ENCODE assay signal across 11 cellular contexts in the genomic region with DNA sequence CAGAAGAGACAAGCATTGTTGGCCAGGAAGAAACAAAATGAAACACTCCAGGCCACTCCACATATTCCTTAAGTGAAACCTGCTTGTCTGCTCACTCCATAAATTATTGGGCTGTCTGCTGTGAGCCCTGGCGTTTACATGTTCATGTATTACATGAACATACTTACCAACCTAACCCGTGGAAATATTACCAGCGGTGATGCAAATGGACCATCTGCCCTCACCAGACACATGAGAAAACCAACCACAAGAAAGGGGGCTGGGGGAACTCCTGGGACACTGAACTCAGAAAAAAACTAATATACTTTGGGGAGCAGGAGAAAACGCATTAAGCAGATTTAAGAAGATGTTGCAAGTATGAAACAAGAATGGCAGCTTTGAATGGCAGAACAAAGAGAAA.
"Had no signal": no experiment of that assay in that cellular context is flagged by ENCODE, and none has a peak within 500 bp of the region (broad histone marks: within the 10 kb centered on the region; RNA-seq: fewer than 3 reads in every experiment).

No MANE protein-coding gene starts in this region.

- H3K27me3 ChIP-seq: cardiac muscle cell had no signal

- H3K4me3 ChIP-seq: cardiac muscle cell had no signal

- DNase-seq: activated CD4-positive, alpha-beta T cell treated with anti-CD3 and anti-CD28 coated beads, Interleukin-2, amount 50 U/mL, for 4 hours; activated naive CD4-positive, alpha-beta T cell treated with anti-CD3 and anti-CD28 coated beads, Interleukin-2, amount 10 ng/mL, durations not matched to agents 7 days and 5 days; hypothalamus; nucleus accumbens; posterior cingulate gyrus; stimulated activated CD4-positive, alpha-beta T cell treated with anti-CD3 and anti-CD28 coated beads, Interleukin-15, amount 100 ng/mL, for 24 hours; stimulated activated CD4-positive, alpha-beta T cell treated with anti-CD3 and anti-CD28 coated beads, Interleukin-4, amount 100 ng/mL, for 4 hours; stimulated activated CD8-positive, alpha-beta memory T cell treated with anti-CD3 and anti-CD28 coated beads, Interleukin-4, amount 100 ng/mL, for 48 hours; stimulated activated naive CD4-positive, alpha-beta T cell treated with Interleukin-2 at 50 U/mL for 16 hours had no signal

- H3K36me3 ChIP-seq: cardiac muscle cell had no signal

- ATAC-seq: activated CD4-positive, CD25-positive, alpha-beta regulatory T cell treated with anti-CD3 and anti-CD28 coated beads, Interleukin-2, amount 50 U/mL, for 24 hours had no signal

- H3K27ac ChIP-seq: cardiac muscle cell had no signal
